ENCODE assay signal across 16 cellular contexts in genomic region chr7:45645141-45645969, GRCh38.
DNase-seq lines count a peak whose midpoint lies in the region; ATAC-seq and TF ChIP-seq lines count a peak whose summit lies in the region.
"Had no signal": no experiment of that assay in that cellular context is flagged by ENCODE, and none has a peak within 500 bp of the region (broad histone marks: within the 10 kb centered on the region; RNA-seq: fewer than 3 reads in every experiment).

No MANE protein-coding gene starts in this region.

- H3K9me2 ChIP-seq in PC-9 (ENCODE audit: insufficient read depth), result no peaks in the 10 kb centered on the region

- TF ChIP-seq EP300 in stomach (IDR thresholded peaks at IDR 0.05), result no peak

- no peak overlapping the region for H2AFZ ChIP-seq in PC-9

- H3K4me3 ChIP-seq in left ventricle myocardium inferior, result no peak overlapping the region
- no peak overlapping the region for H3K4me3 ChIP-seq in stomach
- H3K4me3 ChIP-seq in breast epithelium, result no peak overlapping the region
- no peak overlapping the region for H3K4me3 ChIP-seq in PC-9
- H3K4me3 ChIP-seq: A549 had no signal

- H4K20me1 ChIP-seq in PC-9 (ENCODE audit: insufficient read depth), result no peaks in the 10 kb centered on the region

- no peaks in the 10 kb centered on the region for H3K79me2 ChIP-seq in PC-9 (ENCODE audit: low read depth)

- H3K4me1 ChIP-seq in left ventricle myocardium inferior (peaks cover 20% of the 10 kb centered on the region), stomach (peaks cover 0 to 5% (median 0%) of the 10 kb centered on the region in 4 donors), breast epithelium (no peaks in the 10 kb centered on the region), PC-9 (replicated peaks; ENCODE audit: insufficient read depth) (no peaks in the 10 kb centered on the region)
- H3K4me1 ChIP-seq: A549, BE2C had no signal

- WGBS in stomach, 5 donors, result 90 to 94% (median 91%) methylated on average over 7 to 8 of the region's 8 CpGs

- peak overlapping the region; percentile 3 for H3K4me3 Mint-ChIP-seq in memory B cell
- H3K4me3 Mint-ChIP-seq: CD4-positive, alpha-beta memory T cell; H9 had no signal

- no peaks in the 10 kb centered on the region for H3K36me3 Mint-ChIP-seq in memory B cell
- H3K36me3 Mint-ChIP-seq: CD4-positive, alpha-beta memory T cell had no signal

- peaks cover 11% of the 10 kb centered on the region for H3K4me1 Mint-ChIP-seq in memory B cell
- H3K4me1 Mint-ChIP-seq: CD4-positive, alpha-beta memory T cell had no signal

- no TSS peak for BruUV-seq in PC-9 (replicated peaks; lab: Mats Ljungman, UMichigan)

- TF ChIP-seq CTCF in left ventricle myocardium inferior (IDR thresholded peaks at IDR 0.05; ENCODE audit: borderline replicate concordance), result no peak
- no peak for TF ChIP-seq CTCF in stomach (IDR thresholded peaks at IDR 0.05)
- no peak for TF ChIP-seq CTCF in breast epithelium (IDR thresholded peaks at IDR 0.05)
- no peak for TF ChIP-seq CTCF in PC-9 (conservative IDR thresholded peaks at IDR 0.05)
- no peak for TF ChIP-seq CTCF in GM10266 (IDR thresholded peaks at IDR 0.05; ENCODE audit: control insufficient read depth, insufficient read depth, low read depth, missing control alignments)

- H3F3A ChIP-seq in PC-9 (ENCODE audit: insufficient read depth, low read depth), result no peaks in the 10 kb centered on the region

- H3K27ac Mint-ChIP-seq in memory B cell, result no peak overlapping the region
- H3K27ac Mint-ChIP-seq: CD4-positive, alpha-beta memory T cell had no signal

- no peak for TF ChIP-seq POLR2A in stomach (IDR thresholded peaks at IDR 0.05)
- TF ChIP-seq POLR2A in breast epithelium (IDR thresholded peaks at IDR 0.05), result no peak

- no peaks in the 10 kb centered on the region for H3K27me3 Mint-ChIP-seq in memory B cell

- POLR2A ChIA-PET in PC-9 (lab: Charles Lee; ENCODE audit: unreplicated experiment), result no interaction called here

- no peaks in the 10 kb centered on the region for H3K9me3 Mint-ChIP-seq in memory B cell
- H3K9me3 Mint-ChIP-seq: CD4-positive, alpha-beta memory T cell; H9 had no signal

- CTCF ChIA-PET in PC-9 (lab: Charles Lee), result no interaction called here

- H3K27me3 ChIP-seq in left ventricle myocardium inferior (ENCODE audit: low read depth) (no peaks in the 10 kb centered on the region), stomach (no peaks in the 10 kb centered on the region), breast epithelium (no peaks in the 10 kb centered on the region), PC-9 (ENCODE audit: insufficient read depth, low read depth) (peaks cover 49% of the 10 kb centered on the region)
- H3K27me3 ChIP-seq: BE2C had no signal

- H3K27ac ChIP-seq in left ventricle myocardium inferior (replicated peaks), result no peak overlapping the region
- H3K27ac ChIP-seq in stomach, result no peak overlapping the region
- H3K27ac ChIP-seq in breast epithelium, result no peak overlapping the region
- H3K27ac ChIP-seq in PC-9, result no peak overlapping the region
- H3K27ac ChIP-seq: A549, C4-2B had no signal

- intact Hi-C loops in cardiac septum (cut with DNase I) (no loop called here), left ventricle myocardium inferior (cut with micrococcal nuclease) (no loop called here), stomach (cut with DNase I; ENCODE audit: low total_unique reads) (no loop called here), breast epithelium (cut with DNase I; ENCODE audit: low total_unique reads) (loop anchor here (10.0 kb wide), 1 partner anchor 1081 kb away; no protein-coding TSS in a partner anchor), PC-9 (cut with micrococcal nuclease; ENCODE audit: unreplicated experiment) (no loop called here)

- ATAC-seq in memory B cell (ENCODE audit: low read depth), result no peak
- ATAC-seq: A549 had no signal

- no peaks in the 10 kb centered on the region for H3K9me3 ChIP-seq in left ventricle myocardium inferior (replicated peaks)
- H3K9me3 ChIP-seq in stomach, result no peaks in the 10 kb centered on the region
- H3K9me3 ChIP-seq in breast epithelium, result no peaks in the 10 kb centered on the region
- no peaks in the 10 kb centered on the region for H3K9me3 ChIP-seq in PC-9 (ENCODE audit: insufficient read depth, low read depth)
- H3K9me3 ChIP-seq: A549, BE2C had no signal

- peak; percentile 46 for DNase-seq in cardiac septum (ENCODE audit: low spot score)
- no peak for DNase-seq in left ventricle myocardium inferior
- DNase-seq in ecto neural progenitor cell (ENCODE audit: low spot score), result peak; percentile 25
- DNase-seq in memory B cell (ENCODE audit: low spot score in 2 of 2), result no peak
- peak; percentile 9 for DNase-seq in stomach
- DNase-seq in breast epithelium (ENCODE audit: low spot score in 2 of 2), result no peak
- no peak for DNase-seq in PC-9
- no peak for DNase-seq in GM10266 (ENCODE audit: extremely low spot score)
- DNase-seq: BE2C; CD4-positive, alpha-beta memory T cell; DMS79; EL; GOT3; H9 had no signal

- H3K4me2 ChIP-seq in PC-9, result no peak overlapping the region
- H3K4me2 ChIP-seq: A549 had no signal

- H3K36me3 ChIP-seq in left ventricle myocardium inferior (no peaks in the 10 kb centered on the region), stomach (no peaks in the 10 kb centered on the region), breast epithelium (no peaks in the 10 kb centered on the region), PC-9 (ENCODE audit: low read depth) (no peaks in the 10 kb centered on the region)
- H3K36me3 ChIP-seq: BE2C had no signal

Comparison
In these comparisons a context has a peak if more than half of its experiments do, and no peak if none do; other contexts are left out.
1. DNase-seq: peak in cardiac septum (single experiment), ecto neural progenitor cell (single experiment) and stomach (single experiment); none in left ventricle myocardium inferior (single experiment), memory B cell (0 of 2), breast epithelium (0 of 2), PC-9 (0 of 2) and GM10266 (single experiment).